ENCODE assay signal across 11 cellular contexts in the genomic region with DNA sequence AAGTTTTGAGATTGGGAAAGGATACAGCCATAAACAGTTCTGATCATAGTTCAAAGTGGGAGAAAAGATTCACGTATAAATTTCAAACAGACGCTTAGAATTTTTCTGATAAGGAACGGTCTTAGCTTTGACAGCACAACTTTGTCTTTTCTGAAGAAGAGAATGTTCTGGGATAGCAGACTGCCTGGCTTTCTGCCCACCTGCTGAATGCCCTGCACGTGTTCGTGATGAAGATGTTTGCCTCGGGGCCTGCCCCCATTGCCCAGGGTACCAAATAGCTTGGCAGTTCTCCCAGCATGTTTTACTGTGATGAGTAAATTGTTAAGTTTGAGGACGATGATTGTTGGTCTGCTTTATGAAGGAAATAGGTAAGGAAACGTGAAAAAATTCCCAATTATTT. TPM values are rescaled to one million over a fixed set of nuclear protein-coding genes. Genes with fewer than 3 reads are reported as not detected.
A peak's percentile ranks its signal among the peaks of the same experiment; 100 is the strongest.
DNase-seq lines count a peak whose midpoint lies in the region; ATAC-seq and TF ChIP-seq lines count a peak whose summit lies in the region.
"Had no signal": no experiment of that assay in that cellular context is flagged by ENCODE, and none has a peak within 500 bp of the region (broad histone marks: within the 10 kb centered on the region; RNA-seq: fewer than 3 reads in every experiment).

No MANE protein-coding gene starts in this region.

- H3K4me2 ChIP-seq in mesenchymal stem cell (ENCODE audit: low read length, poor library complexity, severe bottlenecking) (peak overlapping the region; percentile 15), OCI-LY7 (ENCODE audit: low read length) (no peak overlapping the region)

- H2BK15ac ChIP-seq in mesenchymal stem cell (ENCODE audit: low read depth, poor library complexity, severe bottlenecking), result no peak overlapping the region

- no peak overlapping the region for H3K23ac ChIP-seq in mesenchymal stem cell (ENCODE audit: low read length in 2 of 2)

- H3K27me3 ChIP-seq in heart left ventricle, result no peaks in the 10 kb centered on the region
- H3K27me3 ChIP-seq in mesenchymal stem cell (ENCODE audit: control insufficient read depth in 1 of 2, insufficient read depth in 1 of 2, low read length in 2 of 2), result no peaks in the 10 kb centered on the region
- no peaks in the 10 kb centered on the region for H3K27me3 ChIP-seq in HAP-1 (ENCODE audit: low read depth)
- H3K27me3 ChIP-seq: cardiac muscle cell had no signal

- TF ChIP-seq POLR2A in heart left ventricle (IDR thresholded peaks at IDR 0.05), result no peak

- H3K4me1 Mint-ChIP-seq in chondrocyte (ENCODE audit: low read depth), result peaks cover 57% of the 10 kb centered on the region

- no peak overlapping the region for H2BK12ac ChIP-seq in mesenchymal stem cell (ENCODE audit: low read length in 2 of 2)

- no peak overlapping the region for H4K91ac ChIP-seq in mesenchymal stem cell (ENCODE audit: low read length)

- no peak for TF ChIP-seq CTCF in heart left ventricle (IDR thresholded peaks at IDR 0.05)
- TF ChIP-seq CTCF in chondrocyte (IDR thresholded peaks at IDR 0.05), result no peak
- no peak for TF ChIP-seq CTCF in OCI-LY7 (conservative IDR thresholded peaks at IDR 0.05; ENCODE audit: low read length)

- intact Hi-C loops in heart left ventricle (cut with DNase I) (loop anchor here in 5 of 10 donors (2.0 to 10.0 kb wide), 5 partner anchors 19 to 619 kb away; a partner anchor contains a TSS), cardiac septum (cut with DNase I) (loop anchor here (5.0 kb wide), 1 partner anchor 39 kb away; no protein-coding TSS in a partner anchor), OCI-LY7 (cut with micrococcal nuclease; ENCODE audit: unreplicated experiment) (no loop called here)

- H3K18ac ChIP-seq in mesenchymal stem cell (ENCODE audit: low read depth in 1 of 2, low read length in 2 of 2), result no peak overlapping the region

- CTCF ChIA-PET in OCI-LY7 (lab: Charles Lee; ENCODE audit: unreplicated experiment), result no interaction called here

- peaks cover 14% of the 10 kb centered on the region for H3K79me2 ChIP-seq in OCI-LY7 (ENCODE audit: insufficient read depth, low read depth, low read length)

- H3K4me3 ChIP-seq in heart left ventricle (no peak overlapping the region), mesenchymal stem cell (ENCODE audit: insufficient read depth in 1 of 2, low read depth in 1 of 2, low read length in 2 of 2) (no peak overlapping the region), HAP-1 (no peak overlapping the region), OCI-LY7 (ENCODE audit: low read depth, low read length, poor library complexity, severe bottlenecking) (no peak overlapping the region)
- H3K4me3 ChIP-seq: cardiac muscle cell had no signal

- peak overlapping the region; percentile 10 for H3K4me3 Mint-ChIP-seq in chondrocyte (ENCODE audit: unreplicated experiment)

- no peak overlapping the region for H2BK120ac ChIP-seq in mesenchymal stem cell (ENCODE audit: low read depth, low read length)

- POLR2A ChIA-PET in OCI-LY7 (lab: Charles Lee), result interaction anchor here (0.6 kb wide), 1 partner anchor 791 kb away, joined by 5 read pairs; no protein-coding TSS in a partner anchor

- peak overlapping the region; percentile 68 for H3K27ac Mint-ChIP-seq in chondrocyte (ENCODE audit: unreplicated experiment)

- ATAC-seq in heart left ventricle, result peak in 1 of 4 donors; percentile 17

- peak overlapping the region; percentile 70 for H2BK5ac ChIP-seq in mesenchymal stem cell (ENCODE audit: low read depth, low read length, poor library complexity, severe bottlenecking)

- DNase-seq in heart left ventricle, result peak in 3 of 5 donors; percentile 37 to 82 (median 63)
- no peak for DNase-seq in cardiac septum (ENCODE audit: low spot score)
- DNase-seq in chondrocyte (ENCODE audit: low spot score), result no peak
- no peak for DNase-seq in mesenchymal stem cell
- DNase-seq in NCI-H2029 treated with DMSO at 0.1 percent for 48 hours (lab: John Stamatoyannopoulos, UW), result no peak
- DNase-seq in HAP-1 (ENCODE audit: low spot score in 2 of 2), result no peak
- DNase-seq in NCI-H146 treated with DMSO at 0.1 percent for 48 hours (lab: John Stamatoyannopoulos, UW; ENCODE audit: unreplicated experiment), result no peak
- no peak for DNase-seq in OCI-LY7 (ENCODE audit: low spot score)
- DNase-seq: NCI-H146, retina had no signal

- H3K9me2 ChIP-seq in OCI-LY7 (ENCODE audit: insufficient read depth, low read length), result peaks cover 5% of the 10 kb centered on the region; the same call in 1 of the 2 replicates

- H3K27me3 Mint-ChIP-seq in chondrocyte (ENCODE audit: low read depth), result no peaks in the 10 kb centered on the region

- H3K9me3 ChIP-seq in heart left ventricle (no peaks in the 10 kb centered on the region), mesenchymal stem cell (ENCODE audit: control insufficient read depth, low read length) (no peaks in the 10 kb centered on the region), HAP-1 (no peaks in the 10 kb centered on the region; the same call in 1 of the 2 replicates), OCI-LY7 (ENCODE audit: low read length) (no peaks in the 10 kb centered on the region)

- BruUV-seq in OCI-LY7 (replicated peaks; lab: Mats Ljungman, UMichigan), result no TSS peak

- 39 to 42% (median 40%) methylated on average over 8 of the region's 8 CpGs for WGBS in heart left ventricle, 4 donors
- over 99% methylated on average over 8 of the region's 8 CpGs for WGBS in mesenchymal stem cell

- no peak overlapping the region for H4K8ac ChIP-seq in mesenchymal stem cell (ENCODE audit: low read length)

- peaks cover 5% of the 10 kb centered on the region for H3K79me1 ChIP-seq in mesenchymal stem cell (replicated peaks; ENCODE audit: low read length, poor library complexity, severe bottlenecking)

- no peaks in the 10 kb centered on the region for H4K20me1 ChIP-seq in OCI-LY7 (ENCODE audit: insufficient read depth, low read length)

- H3K36me3 ChIP-seq in heart left ventricle (peaks cover 0 to 69% (median 33%) of the 10 kb centered on the region in 9 donors), mesenchymal stem cell (ENCODE audit: control insufficient read depth in 1 of 2, insufficient read depth in 2 of 2, low read depth in 1 of 2, low read length in 2 of 2) (peaks cover 13 to 56% of the 10 kb centered on the region in 2 experiments), HAP-1 (replicated peaks) (peaks cover 22% of the 10 kb centered on the region), OCI-LY7 (ENCODE audit: insufficient read depth, low read length) (peaks cover 34% of the 10 kb centered on the region)

- H3K4ac ChIP-seq in mesenchymal stem cell (ENCODE audit: low read depth in 1 of 2, low read length in 2 of 2), result no peak overlapping the region

- in situ Hi-C loops in HAP-1 (cut with MboI; ENCODE audit: low sequenced_read_pairs), result no loop called here

- H2AK5ac ChIP-seq in mesenchymal stem cell (ENCODE audit: low read length, severe bottlenecking), result no peak overlapping the region

- H3K14ac ChIP-seq in mesenchymal stem cell (ENCODE audit: low read length in 2 of 2), result no peak overlapping the region

- peaks cover 5 to 88% (median 58%) of the 10 kb centered on the region in 12 donors for H3K4me1 ChIP-seq in heart left ventricle
- peaks cover 6% of the 10 kb centered on the region for H3K4me1 ChIP-seq in mesenchymal stem cell (ENCODE audit: control insufficient read depth, insufficient read depth, low read depth, low read length)
- peaks cover 10% of the 10 kb centered on the region for H3K4me1 ChIP-seq in HAP-1
- H3K4me1 ChIP-seq in OCI-LY7 (ENCODE audit: insufficient read depth, low read length, poor library complexity, severe bottlenecking), result peaks cover 12% of the 10 kb centered on the region

- H3K9me3 Mint-ChIP-seq in chondrocyte (ENCODE audit: low read depth), result no peaks in the 10 kb centered on the region

- H3K9ac ChIP-seq in mesenchymal stem cell (ENCODE audit: low read length), result peak overlapping the region; percentile 13

- H2AFZ ChIP-seq in mesenchymal stem cell (ENCODE audit: low read depth, low read length) (no peak overlapping the region), OCI-LY7 (ENCODE audit: low read length) (no peak overlapping the region)

- peak overlapping the region in 10 of 12 donors; percentile 27 to 95 (median 76) for H3K27ac ChIP-seq in heart left ventricle
- no peak overlapping the region for H3K27ac ChIP-seq in mesenchymal stem cell (ENCODE audit: low read length, poor library complexity, severe bottlenecking)
- no peak overlapping the region for H3K27ac ChIP-seq in OCI-LY7 (ENCODE audit: low read depth, low read length, poor library complexity, severe bottlenecking)
- H3K27ac ChIP-seq: cardiac muscle cell had no signal

- peaks cover 16% of the 10 kb centered on the region for H3K36me3 Mint-ChIP-seq in chondrocyte (ENCODE audit: low read depth)

RNA-seq across cellular contexts. Expression of a gene that starts 4.6 kb away (rescaled TPM):
- total RNA-seq in heart left ventricle (100 to 1,000 TPM; 163 to 503 (median 305) TPM), cardiac septum (258 TPM), chondrocyte (59.9 to 64.9 TPM (median 62.1 TPM) in 3 replicates), OCI-LY7 (2022) (40.4 and 43.8 TPM in 2 replicates)
- 100 to 1,000 TPM; 177 to 901 TPM for polyA plus RNA-seq in heart left ventricle
- polyA plus RNA-seq in mesenchymal stem cell (2013, experiment 1 of 2), result 295 TPM
- polyA plus RNA-seq in mesenchymal stem cell (2013, experiment 2 of 2), result 307 TPM
- 51.2 and 51.5 TPM in 2 replicates for total RNA-seq in OCI-LY7 (2014; rRNA removed; shearing (Covaris generic))

Comparison
In these comparisons a context has a peak if more than half of its experiments do, and no peak if none do; other contexts are left out.
1. DNase-seq: peak in heart left ventricle (3 of 5); none in cardiac septum (single experiment), chondrocyte (single experiment), mesenchymal stem cell (single experiment), NCI-H2029 treated with DMSO at 0.1 percent for 48 hours (single experiment), HAP-1 (0 of 2), NCI-H146 treated with DMSO at 0.1 percent for 48 hours (single experiment) and OCI-LY7 (single experiment).
2. H3K27ac ChIP-seq: peak in heart left ventricle (10 of 12); none in mesenchymal stem cell (single experiment) and OCI-LY7 (single experiment).